8 cellular contexts compared by ENCODE assay signal in the genomic region with DNA sequence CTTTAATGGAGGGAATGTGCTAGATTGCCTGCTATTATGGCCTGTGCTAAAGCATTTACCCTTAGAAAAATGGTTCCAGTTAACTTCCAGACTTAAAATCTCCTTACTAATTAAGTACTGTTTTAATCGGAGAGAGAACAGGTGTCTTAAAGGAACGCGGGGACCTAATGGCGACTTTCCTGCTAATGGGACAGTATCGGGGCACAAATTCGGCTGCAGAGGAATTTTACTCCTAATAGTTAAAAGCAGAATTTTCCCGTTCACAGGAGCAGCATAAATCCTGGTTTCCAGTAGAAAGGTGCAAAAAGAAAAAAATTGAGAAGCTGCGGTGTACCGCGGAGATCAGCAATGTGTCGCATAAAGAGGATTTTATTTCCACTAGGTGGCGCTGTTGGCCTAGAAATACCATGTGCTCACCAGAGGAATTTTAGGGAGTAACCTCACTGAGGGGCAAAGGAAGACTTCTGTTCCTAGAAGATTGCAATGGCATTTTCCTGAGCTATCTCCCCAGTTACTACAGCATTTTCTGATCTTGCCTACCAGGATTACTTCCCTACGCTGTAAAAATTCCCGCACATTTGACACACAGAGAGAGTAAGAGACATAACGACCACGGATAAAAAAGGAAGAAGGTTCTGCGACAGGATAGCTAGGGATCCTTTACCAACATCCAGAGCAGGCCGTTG. TPM values are rescaled to one million over a fixed set of nuclear protein-coding genes. Genes with fewer than 3 reads are reported as not detected.
DNase-seq lines count a peak whose midpoint lies in the region; ATAC-seq and TF ChIP-seq lines count a peak whose summit lies in the region.

No MANE protein-coding gene starts in this region.

- in situ Hi-C loops in HAP-1 (cut with MboI; ENCODE audit: low sequenced_read_pairs) = loop anchor here (10.0 to 25.0 kb wide), 3 partner anchors 248 to 673 kb away; a partner anchor contains a TSS

- H3K36me3 ChIP-seq in CD4-positive, CD25-positive, alpha-beta regulatory T cell (ENCODE audit: control insufficient read depth, insufficient read depth, low read length) = no peaks in the 10 kb centered on the region
- H3K36me3 ChIP-seq in HAP-1 (replicated peaks) (no peaks in the 10 kb centered on the region), esophagus squamous epithelium (no peaks in the 10 kb centered on the region), neural progenitor cell (no peaks in the 10 kb centered on the region), tibial nerve (no peaks in the 10 kb centered on the region)

- no peak for ATAC-seq in CD4-positive, CD25-positive, alpha-beta regulatory T cell (ENCODE audit: low read depth in 2 of 2)

- no peak overlapping the region for H2AFZ ChIP-seq in neural progenitor cell (replicated peaks)

- H3K4me1 ChIP-seq in CD4-positive, CD25-positive, alpha-beta regulatory T cell (ENCODE audit: control insufficient read depth, insufficient read depth, low read length, poor library complexity, severe bottlenecking) = no peaks in the 10 kb centered on the region
- H3K4me1 ChIP-seq in HAP-1 (no peaks in the 10 kb centered on the region), esophagus squamous epithelium (no peaks in the 10 kb centered on the region), neural progenitor cell (no peaks in the 10 kb centered on the region), tibial nerve (no peaks in the 10 kb centered on the region)

- H3K4me2 ChIP-seq in neural progenitor cell = peak overlapping the region; percentile 51

- H3K4me3 Mint-ChIP-seq in CD4-positive, CD25-positive, alpha-beta regulatory T cell = no peak overlapping the region
- H3K4me3 Mint-ChIP-seq in neural progenitor cell = no peak overlapping the region

- peaks cover 37% of the 10 kb centered on the region for H3K27me3 Mint-ChIP-seq in CD4-positive, CD25-positive, alpha-beta regulatory T cell
- peaks cover 10% of the 10 kb centered on the region for H3K27me3 Mint-ChIP-seq in neural progenitor cell (ENCODE audit: insufficient read depth, low read depth)

- no peak overlapping the region for H3K27ac ChIP-seq in CD4-positive, CD25-positive, alpha-beta regulatory T cell (ENCODE audit: insufficient read depth, low read length, poor library complexity, severe bottlenecking)
- no peak overlapping the region for H3K27ac ChIP-seq in esophagus squamous epithelium
- no peak overlapping the region for H3K27ac ChIP-seq in neural progenitor cell
- H3K27ac ChIP-seq in tibial nerve = no peak overlapping the region

- peaks cover 0 to 28% (median 1%) of the 10 kb centered on the region in 7 donors for H3K9me3 Mint-ChIP-seq in CD4-positive, CD25-positive, alpha-beta regulatory T cell
- H3K9me3 Mint-ChIP-seq in neural progenitor cell = peaks cover 24% of the 10 kb centered on the region

- H3K79me2 ChIP-seq in neural progenitor cell (ENCODE audit: low read depth) = no peaks in the 10 kb centered on the region

- TF ChIP-seq CTCF in esophagus squamous epithelium (IDR thresholded peaks at IDR 0.05) (peak; percentile 55 to 68 (median 62)), neural progenitor cell (IDR thresholded peaks at IDR 0.05) (peak; percentile 81), tibial nerve (IDR thresholded peaks at IDR 0.05) (peak; percentile 37 to 73 (median 60))

- intact Hi-C loops in esophagus squamous epithelium (cut with DNase I) = no loop called here

- H3K27me3 ChIP-seq in CD4-positive, CD25-positive, alpha-beta regulatory T cell (ENCODE audit: control insufficient read depth, insufficient read depth, low read length) = peaks cover 7% of the 10 kb centered on the region
- H3K27me3 ChIP-seq in HAP-1 (ENCODE audit: low read depth) (peaks cover 2% of the 10 kb centered on the region; the same call in 1 of the 2 replicates), esophagus squamous epithelium (peaks cover 0 to 64% (median 0%) of the 10 kb centered on the region in 4 donors), neural progenitor cell (peaks cover 89% of the 10 kb centered on the region), tibial nerve (no peaks in the 10 kb centered on the region)

- H3K9ac ChIP-seq in neural progenitor cell = no peak overlapping the region

- no peak for TF ChIP-seq EP300 in tibial nerve (IDR thresholded peaks at IDR 0.05)

- no peaks in the 10 kb centered on the region for H3K4me1 Mint-ChIP-seq in CD4-positive, CD25-positive, alpha-beta regulatory T cell
- no peaks in the 10 kb centered on the region for H3K4me1 Mint-ChIP-seq in neural progenitor cell

- WGBS in esophagus squamous epithelium, 2 donors = 27 to 34% methylated on average over 17 to 18 of the region's 18 CpGs
- 30 to 33% methylated on average over 18 of the region's 18 CpGs for WGBS in tibial nerve, 2 donors

- H3K4me3 ChIP-seq in CD4-positive, CD25-positive, alpha-beta regulatory T cell (ENCODE audit: low read depth, low read length) = no peak overlapping the region
- H3K4me3 ChIP-seq in HAP-1 (no peak overlapping the region), esophagus squamous epithelium (no peak overlapping the region), neural progenitor cell (no peak overlapping the region), tibial nerve (no peak overlapping the region)

- peaks cover 6% of the 10 kb centered on the region for H4K20me1 ChIP-seq in neural progenitor cell (ENCODE audit: low read depth)

- H3K36me3 Mint-ChIP-seq in CD4-positive, CD25-positive, alpha-beta regulatory T cell = no peaks in the 10 kb centered on the region
- H3K36me3 Mint-ChIP-seq in neural progenitor cell = no peaks in the 10 kb centered on the region

- H3K27ac Mint-ChIP-seq in CD4-positive, CD25-positive, alpha-beta regulatory T cell = no peak overlapping the region
- no peak overlapping the region for H3K27ac Mint-ChIP-seq in neural progenitor cell

- peaks cover 13 to 23% of the 10 kb centered on the region in 2 experiments for H3K9me3 ChIP-seq in CD4-positive, CD25-positive, alpha-beta regulatory T cell (ENCODE audit: control insufficient read depth in 2 of 2, low read length in 2 of 2)
- H3K9me3 ChIP-seq in HAP-1 (0 out of 2 replicates have a peak, but pooled peaks cover 3% of the 10 kb centered on the region), esophagus squamous epithelium (peaks cover 0 to 24% (median 14%) of the 10 kb centered on the region in 3 donors), neural progenitor cell (ENCODE audit: low read depth) (no peaks in the 10 kb centered on the region), tibial nerve (peaks cover 0 to 27% (median 6%) of the 10 kb centered on the region in 4 donors)

- DNase-seq in CD4-positive, CD25-positive, alpha-beta regulatory T cell = peak; percentile 20 to 61 (median 40)
- DNase-seq in HAP-1 (ENCODE audit: low spot score in 2 of 2) (peak; percentile 52 to 80), NOMO-1 treated with dmso at 0.1 percent for 144 hours (lab: John Stamatoyannopoulos, UW; ENCODE audit: unreplicated experiment) (peak; percentile 5), activated T-cell treated with anti-CD3 and anti-CD28 coated beads for 24 hours (ENCODE audit: low read depth) (peak; percentile 44), esophagus squamous epithelium (lab: John Stamatoyannopoulos, UW) (no peak), neural progenitor cell (ENCODE audit: low spot score) (peak; percentile 88), tibial nerve (ENCODE audit: low spot score in 2 of 2) (peak; percentile 23 to 82), NCI-H128 (lab: John Stamatoyannopoulos, UW; ENCODE audit: unreplicated experiment) (no peak)

- TF ChIP-seq POLR2A in esophagus squamous epithelium (IDR thresholded peaks at IDR 0.05) = no peak
- no peak for TF ChIP-seq POLR2A in tibial nerve (IDR thresholded peaks at IDR 0.05)

- no peaks in the 10 kb centered on the region for H3F3A ChIP-seq in neural progenitor cell (ENCODE audit: low read depth)

RNA-seq across cellular contexts. Expression of a gene that starts 44.5 kb away (rescaled TPM):
- 1.0 TPM for total RNA-seq in CD4-positive, CD25-positive, alpha-beta regulatory T cell
- 1 to 10 TPM in 1 of 4 donors, under 1 TPM in 3; 0.70 to 1.9 (median 0.84) TPM for polyA plus RNA-seq in CD4-positive, CD25-positive, alpha-beta regulatory T cell
- total RNA-seq in esophagus squamous epithelium = under 1 TPM in 3 of 4 donors, not detected in 1; 0.08 to 0.19 (median 0.18) TPM
- 10.4 and 14.2 TPM in 2 replicates for total RNA-seq in neural progenitor cell (ENCODE audit: low replicate concordance)
- total RNA-seq in tibial nerve = under 1 TPM in 3 of 4 donors, not detected in 1; under 0.01 to 0.44 (median 0.30) TPM

RNA-seq across cellular contexts. Expression of a gene that starts 56.1 kb away (rescaled TPM):
- total RNA-seq in CD4-positive, CD25-positive, alpha-beta regulatory T cell = not detected
- not detected for polyA plus RNA-seq in CD4-positive, CD25-positive, alpha-beta regulatory T cell
- total RNA-seq in esophagus squamous epithelium = not detected
- total RNA-seq in neural progenitor cell (ENCODE audit: low replicate concordance) = 2.4 and 3.7 TPM in 2 replicates
- under 1 TPM in 2 of 4 donors, not detected in 2; 0.21 to 0.59 TPM for total RNA-seq in tibial nerve

Comparison
In these comparisons a context has a peak if more than half of its experiments do, and no peak if none do; other contexts are left out.
1. DNase-seq: peak in CD4-positive, CD25-positive, alpha-beta regulatory T cell (3 of 3), HAP-1 (2 of 2), NOMO-1 treated with dmso at 0.1 percent for 144 hours (single experiment), activated T-cell treated with anti-CD3 and anti-CD28 coated beads for 24 hours (single experiment), neural progenitor cell (single experiment) and tibial nerve (2 of 2); none in esophagus squamous epithelium (single experiment) and NCI-H128 (single experiment).
2. Peak in every context shown above with its lines, with median percentiles within 50 percentile points of each other: CTCF ChIP-seq.